19 cellular contexts compared by ENCODE assay signal in the genomic region with DNA sequence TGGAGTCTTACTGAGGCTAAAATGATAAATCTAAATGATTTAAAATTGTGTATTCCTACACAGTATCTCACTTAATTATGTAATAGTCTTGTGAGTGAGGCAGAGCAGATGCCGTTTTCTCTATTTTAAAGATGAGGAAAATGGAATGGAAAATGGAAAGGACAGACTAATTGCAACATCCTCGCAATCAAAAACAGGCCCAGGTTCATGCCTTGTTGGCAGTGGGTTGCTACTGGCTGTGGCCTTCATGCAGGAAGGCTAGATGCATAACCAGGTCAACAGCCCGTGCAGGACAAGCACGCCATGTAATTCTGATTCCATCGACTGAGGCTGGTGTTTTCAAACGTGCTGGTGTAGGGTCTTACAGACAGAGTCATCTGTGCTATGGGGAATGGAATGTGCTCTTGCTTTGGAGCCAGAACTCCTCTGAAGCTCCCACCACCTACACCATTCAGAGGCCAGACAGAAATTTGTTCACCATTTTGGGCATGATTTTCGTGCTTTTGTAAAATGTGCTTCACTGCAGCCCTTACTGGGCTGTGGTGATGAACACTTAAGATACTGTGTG. TPM values are rescaled to one million over a fixed set of nuclear protein-coding genes. Genes with fewer than 3 reads are reported as not detected.
A peak's percentile ranks its signal among the peaks of the same experiment; 100 is the strongest.
DNase-seq lines count a peak whose midpoint lies in the region; ATAC-seq and TF ChIP-seq lines count a peak whose summit lies in the region.
"Had no signal": no experiment of that assay in that cellular context is flagged by ENCODE, and none has a peak within 500 bp of the region (broad histone marks: within the 10 kb centered on the region; RNA-seq: fewer than 3 reads in every experiment).

No MANE protein-coding gene starts in this region.

- WGBS in right lobe of liver (ENCODE audit: insufficient coverage, low coverage, low lambda C conversion rate, missing lambda C conversion rate): 73% methylated on average over 7 of the region's 7 CpGs

- ATAC-seq in right lobe of liver (peak; percentile 14 to 63 (median 48)), GM21360 (IDR thresholded peaks at IDR 0.05; ENCODE audit: unreplicated experiment) (no peak), GM19455 (IDR thresholded peaks at IDR 0.05; ENCODE audit: unreplicated experiment) (no peak)
- ATAC-seq: mucosa of descending colon had no signal

- TF ChIP-seq POLR2A in right lobe of liver (IDR thresholded peaks at IDR 0.05): no peak

- H3K27ac ChIP-seq in dorsolateral prefrontal cortex: peak overlapping the region in 50 of 59 donors; percentile 10 to 84 (median 62)
- peak overlapping the region in 2 of 3 donors; percentile 40 to 62 for H3K27ac ChIP-seq in right lobe of liver

- H3K4me1 ChIP-seq in right lobe of liver: peaks cover 0 to 29% (median 0%) of the 10 kb centered on the region in 4 donors

- no peak overlapping the region for H3K4me3 ChIP-seq in dorsolateral prefrontal cortex
- H3K4me3 ChIP-seq in right lobe of liver: no peak overlapping the region
- H3K4me3 ChIP-seq: adrenal gland, mucosa of descending colon had no signal

- no peaks in the 10 kb centered on the region for H3K27me3 ChIP-seq in dorsolateral prefrontal cortex
- H3K27me3 ChIP-seq in right lobe of liver: no peaks in the 10 kb centered on the region
- H3K27me3 ChIP-seq: adrenal gland had no signal

- DNase-seq in GM03348 (ENCODE audit: low spot score) (peak; percentile 25), dorsolateral prefrontal cortex (peak in 1 of 10 donors; percentile 11), right lobe of liver (peak in 1 of 3 donors; percentile 55), superior temporal gyrus (ENCODE audit: extremely low spot score) (peak; percentile 29), NCI-H1436 (lab: John Stamatoyannopoulos, UW) (no peak), amniotic stem cell (lab: John Stamatoyannopoulos, UW) (no peak)
- DNase-seq: ACHN; activated CD4-positive, alpha-beta T cell treated with anti-CD3 and anti-CD28 coated beads for 48 hours; activated effector memory CD4-positive, alpha-beta T cell treated with Interleukin-2 at 50 U/mL for 16 hours; CD4-positive, alpha-beta memory T cell; DMS79 treated with DMSO at 0.1 percent for 48 hours; foreskin fibroblast; KBM-7; mucosa of descending colon; NCI-H524 treated with DMSO at 0.1 percent for 48 hours; stimulated activated CD4-positive, alpha-beta T cell treated with anti-CD3 and anti-CD28 coated beads, Interleukin-2, amount 100 ng/mL, for 24 hours had no signal

- TF ChIP-seq CTCF in dorsolateral prefrontal cortex (IDR thresholded peaks at IDR 0.05 in 54 of 56, conservative IDR thresholded peaks at IDR 0.05 in 2 of 56; ENCODE audit: low read depth in 1 of 56, partially characterized antibody in 56 of 56) (no peak), right lobe of liver (IDR thresholded peaks at IDR 0.05) (no peak)

- intact Hi-C loops in dorsolateral prefrontal cortex (cut with DNase I): no loop called here
- intact Hi-C loops in right lobe of liver (cut with DNase I): no loop called here

- H3K9me3 ChIP-seq in right lobe of liver: no peaks in the 10 kb centered on the region
- H3K9me3 ChIP-seq: adrenal gland had no signal

- H3K36me3 ChIP-seq in right lobe of liver: peaks cover 0 to 11% (median 2%) of the 10 kb centered on the region in 4 donors

RNA-seq across cellular contexts. Expression of a gene that starts 37.9 kb away (rescaled TPM):
- total RNA-seq in dorsolateral prefrontal cortex: 10 to 100 TPM; 21.0 to 55.1 (median 30.6) TPM
- 10 to 100 TPM; 13.1 to 23.2 (median 15.3) TPM for total RNA-seq in right lobe of liver

RNA-seq across cellular contexts. Expression of a gene that starts 38.3 kb away (rescaled TPM):
- total RNA-seq in dorsolateral prefrontal cortex: 10 to 100 TPM; 17.7 to 59.5 (median 45.5) TPM
- 1 to 10 TPM; 4.5 to 8.9 (median 6.1) TPM for total RNA-seq in right lobe of liver

Comparison
In these comparisons a context has a peak if more than half of its experiments do, and no peak if none do; other contexts are left out.
1. DNase-seq: peak in GM03348 (single experiment) and superior temporal gyrus (single experiment); none in NCI-H1436 (single experiment) and amniotic stem cell (single experiment).
2. ATAC-seq: peak in right lobe of liver (4 of 4); none in GM21360 (single experiment) and GM19455 (single experiment).